Comparison of ENCODE assay signal across 21 cellular contexts in the genomic region with DNA sequence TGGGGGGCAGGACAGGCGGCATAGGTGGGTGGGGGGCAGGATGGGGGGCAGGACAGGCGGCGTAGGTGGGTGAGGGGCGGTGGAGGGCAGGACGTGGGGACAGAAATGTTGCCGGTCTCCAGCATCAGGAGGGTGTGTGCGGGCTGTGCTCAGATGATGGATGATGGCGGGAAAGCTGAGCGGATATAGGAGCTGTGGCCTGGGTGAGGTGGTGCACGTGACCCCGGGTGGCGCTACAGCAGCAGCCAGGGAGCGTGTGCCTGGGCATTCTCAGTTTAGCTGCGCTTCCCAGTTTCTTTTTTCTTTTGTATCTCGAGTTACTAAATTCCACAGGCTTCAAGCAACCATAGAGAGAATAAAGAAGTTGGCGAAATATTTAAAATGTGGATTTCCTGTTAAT. TPM values are rescaled to one million over a fixed set of nuclear protein-coding genes. Genes with fewer than 3 reads are reported as not detected.
DNase-seq lines count a peak whose midpoint lies in the region; ATAC-seq, FAIRE-seq and TF ChIP-seq lines count a peak whose summit lies in the region.
"Had no signal": no experiment of that assay in that cellular context is flagged by ENCODE, and none has a peak within 500 bp of the region (broad histone marks: within the 10 kb centered on the region; RNA-seq: fewer than 3 reads in every experiment).

No MANE protein-coding gene starts in this region.

- no peaks in the 10 kb centered on the region; the same call in 1 of the 2 replicates for H3K9me3 ChIP-seq in K562 (replicated peaks; ENCODE audit: control insufficient read depth, insufficient read depth, low read depth, low read length)
- H3K9me3 ChIP-seq in right lobe of liver: no peaks in the 10 kb centered on the region

- H3K9me3 Mint-ChIP-seq in GM23338: peaks cover 16% of the 10 kb centered on the region; the same call in 2 of the 3 replicates

- no peaks in the 10 kb centered on the region for H3K27me3 ChIP-seq in GM23338 (ENCODE audit: insufficient read depth)
- H3K27me3 ChIP-seq in K562 (ENCODE audit: control insufficient read depth in 2 of 2, insufficient read depth in 2 of 2, low read length in 2 of 2): no peaks in the 10 kb centered on the region
- no peaks in the 10 kb centered on the region for H3K27me3 ChIP-seq in right lobe of liver
- H3K27me3 ChIP-seq: SJSA1 had no signal

- peaks cover 46% of the 10 kb centered on the region for H3K36me3 Mint-ChIP-seq in GM23338 (ENCODE audit: low read depth)
- H3K36me3 Mint-ChIP-seq: CD4-positive, CD25-positive, alpha-beta regulatory T cell had no signal

- 74% methylated on average over 10 of the region's 16 CpGs for WGBS in K562 (ENCODE audit: insufficient coverage, low coverage, missing lambda C conversion rate)
- 74% methylated on average over 13 of the region's 16 CpGs for WGBS in right lobe of liver (ENCODE audit: insufficient coverage, low coverage, low lambda C conversion rate, missing lambda C conversion rate)

- H2AFZ ChIP-seq in GM23338 (no peak overlapping the region), K562 (ENCODE audit: low read depth, low read length) (no peak overlapping the region)

- H3K4me3 ChIP-seq in GM23338: no peak overlapping the region
- H3K4me3 ChIP-seq in K562: no peak overlapping the region
- no peak overlapping the region for H3K4me3 ChIP-seq in right lobe of liver
- H3K4me3 ChIP-seq: SJSA1 had no signal

- FAIRE-seq in K562 (lab: Jason Lieb, UNC): no peak
- FAIRE-seq: G401.6, GM12892 had no signal

- H3K27me3 Mint-ChIP-seq in GM23338 (ENCODE audit: insufficient read depth, low read depth, poor library complexity): peaks cover 14% of the 10 kb centered on the region
- H3K27me3 Mint-ChIP-seq: CD4-positive, CD25-positive, alpha-beta regulatory T cell had no signal

- peak; percentile 47 for ATAC-seq in GM23338
- no peak for ATAC-seq in K562
- ATAC-seq in right lobe of liver: peak in 3 of 4 donors; percentile 32 to 54 (median 50)
- no peak for ATAC-seq in GM19035 (IDR thresholded peaks at IDR 0.05; ENCODE audit: unreplicated experiment)

- H3K9ac ChIP-seq in K562 (ENCODE audit: insufficient read depth in 1 of 2, low read depth in 2 of 2, low read length in 2 of 2): no peak overlapping the region

- no peaks in the 10 kb centered on the region for H3K9me1 ChIP-seq in K562 (ENCODE audit: control insufficient read depth, insufficient read depth, low read length)

- intact Hi-C loops in K562 (cut with micrococcal nuclease) (no loop called here), right lobe of liver (cut with DNase I) (no loop called here)

- no peaks in the 10 kb centered on the region for H3K79me2 ChIP-seq in GM23338 (replicated peaks; ENCODE audit: insufficient read depth)
- no peaks in the 10 kb centered on the region for H3K79me2 ChIP-seq in K562 (ENCODE audit: control insufficient read depth, insufficient read depth, low read length)

- no peak overlapping the region for H3K4me2 ChIP-seq in GM23338
- H3K4me2 ChIP-seq in K562 (ENCODE audit: insufficient read depth, low read length): no peak overlapping the region

- peak; percentile 51 for DNase-seq in GM23338 (ENCODE audit: low spot score)
- peak; percentile 12 for DNase-seq in KBM-7
- no peak for DNase-seq in K562 (ENCODE audit: extremely low read depth in 1 of 4, low spot score in 3 of 4)
- DNase-seq in right lobe of liver: no peak
- no peak for DNase-seq in NCI-H2227 (lab: John Stamatoyannopoulos, UW; ENCODE audit: unreplicated experiment)
- DNase-seq in NOMO-1 treated with dmso at 0.1 percent for 144 hours (lab: John Stamatoyannopoulos, UW; ENCODE audit: unreplicated experiment): no peak
- DNase-seq: AML-193; Calu3; CD4-positive, CD25-positive, alpha-beta regulatory T cell; DMS79 treated with DMSO at 0.1 percent for 48 hours; GOT3; Kasumi-1; NCI-H187 treated with DMSO at 0.1 percent for 48 hours; NCI-H510A treated with DMSO at 0.1 percent for 48 hours; OCI-M1; RPMI8226; SW 1271 had no signal

- H3K36me3 ChIP-seq in GM23338 (ENCODE audit: insufficient read depth) (no peaks in the 10 kb centered on the region), K562 (ENCODE audit: control insufficient read depth, insufficient read depth, low read length) (peaks cover 28% of the 10 kb centered on the region; the same call in 1 of the 3 replicates), right lobe of liver (no peaks in the 10 kb centered on the region)

- in situ Hi-C loops in KBM-7 (cut with MboI; ENCODE audit: low pct_unique_long_range_greater_than_20kb, low sequenced_read_pairs): no loop called here
- in situ Hi-C loops in K562 (cut with MboI): no loop called here

- no peaks in the 10 kb centered on the region for H3F3A ChIP-seq in GM23338 (replicated peaks; ENCODE audit: low read depth)

- TF ChIP-seq EP300 in K562 (IDR thresholded peaks at IDR 0.05; ENCODE audit: low read length): no peak

- H3K4me1 ChIP-seq in GM23338 (ENCODE audit: insufficient read depth): no peaks in the 10 kb centered on the region
- H3K4me1 ChIP-seq in K562 (replicated peaks in 1 of 2; ENCODE audit: control insufficient read depth in 2 of 2, insufficient read depth in 2 of 2, low read length in 2 of 2): peaks cover 0 to 29% of the 10 kb centered on the region in 2 experiments; a peak in 2 of 5 replicates
- no peaks in the 10 kb centered on the region for H3K4me1 ChIP-seq in right lobe of liver
- H3K4me1 ChIP-seq: SJSA1 had no signal

- no peak overlapping the region for H3K27ac Mint-ChIP-seq in GM23338
- H3K27ac Mint-ChIP-seq: CD4-positive, CD25-positive, alpha-beta regulatory T cell had no signal

- no peak for TF ChIP-seq RAD21 in K562 (CRISPR knock-in tag; conservative IDR thresholded peaks at IDR 0.05 in 1 of 2, IDR thresholded peaks at IDR 0.05 in 1 of 2)

- H4K20me1 ChIP-seq in GM23338 (replicated peaks; ENCODE audit: insufficient read depth) (no peaks in the 10 kb centered on the region; the same call in 1 of the 2 replicates), K562 (replicated peaks; ENCODE audit: control insufficient read depth, insufficient read depth, low read length) (no peaks in the 10 kb centered on the region)

- TF ChIP-seq POLR2A in K562 (conservative IDR thresholded peaks at IDR 0.05) (no peak), right lobe of liver (IDR thresholded peaks at IDR 0.05) (no peak)

- BruUV-seq in K562 (replicated peaks; lab: Mats Ljungman, UMichigan): no TSS peak

- H3K9me2 ChIP-seq in GM23338 (ENCODE audit: insufficient read depth): no peaks in the 10 kb centered on the region

- H3K27ac ChIP-seq in GM23338 (ENCODE audit: low read depth): no peak overlapping the region
- H3K27ac ChIP-seq in K562 (ENCODE audit: extremely low read depth, low read depth, low read length): no peak overlapping the region
- peak overlapping the region in 2 of 3 donors; percentile 24 to 51 for H3K27ac ChIP-seq in right lobe of liver
- H3K27ac ChIP-seq: SJSA1 had no signal

- no peak overlapping the region for H3K4me3 Mint-ChIP-seq in GM23338
- H3K4me3 Mint-ChIP-seq: CD4-positive, CD25-positive, alpha-beta regulatory T cell had no signal

- TF ChIP-seq CTCF in GM23338 (conservative IDR thresholded peaks at IDR 0.05; ENCODE audit: low read depth in 2 of 2) (no peak; a peak in 1 of 4 replicates), K562 (IDR thresholded peaks at IDR 0.05 in 2 of 3, conservative IDR thresholded peaks at IDR 0.05 in 1 of 3; ENCODE audit: insufficient read depth in 2 of 3, low read depth in 1 of 3, low read length in 3 of 3) (no peak), right lobe of liver (IDR thresholded peaks at IDR 0.05) (no peak)

- CTCF ChIA-PET in K562 (lab: Yijun Ruan, JAX; ENCODE audit: low intra/inter-chr PET ratio): no interaction called here

- POLR2A ChIA-PET in K562 (lab: Yijun Ruan, JAX): interaction anchor here (0.6 to 1.3 kb wide), 4 partner anchors 9 to 36 kb away, joined by 3 to 5 read pairs (median 4); no protein-coding TSS in a partner anchor

- H3K4me1 Mint-ChIP-seq in GM23338: no peaks in the 10 kb centered on the region
- H3K4me1 Mint-ChIP-seq: CD4-positive, CD25-positive, alpha-beta regulatory T cell had no signal

RNA-seq across cellular contexts. Expression of a gene that starts 19.0 kb away (rescaled TPM):
- 71.7 and 76.0 TPM in 2 replicates for total RNA-seq in GM23338 (2014; rRNA removed; shearing (Covaris generic))
- 45.4 and 49.8 TPM in 2 replicates for polyA plus RNA-seq in GM23338 (2016; fragmentation: Nextera tagmentation; extraction: Ambion mirVana)
- 105 and 266 TPM in 2 replicates for total RNA-seq in K562 (2011; cell fraction: chromatin; rRNA removed; ENCODE audit: low replicate concordance)
- total RNA-seq in K562 (2011; cell fraction: nucleolus; rRNA removed): 180 and 212 TPM in 2 replicates
- total RNA-seq in K562 (2011; cell fraction: nucleoplasm; rRNA removed): 109 and 112 TPM in 2 replicates
- 35.1 and 47.4 TPM in 2 replicates for total RNA-seq in K562 (2014; rRNA removed)
- 1.7 and 3.0 TPM in 2 replicates for total RNA-seq in K562 (2014; rRNA removed; fragmentation: Illumina TruSeq; extraction: Trizol)
- total RNA-seq in K562 (2015; rRNA removed; fragmentation: Illumina TruSeq; extraction: Trizol): 21.2 and 21.9 TPM in 2 replicates
- 77.4 and 91.8 TPM in 2 replicates for total RNA-seq in K562 (2021)
- polyA plus RNA-seq in K562 (2011; rRNA removed): 14.5 and 24.6 TPM in 2 replicates
- 19.9 and 53.3 TPM in 2 replicates for polyA plus RNA-seq in K562 (2011; cell fraction: cytosol; rRNA removed)
- 229 and 359 TPM in 2 replicates for polyA plus RNA-seq in K562 (2011; cell fraction: nucleus; rRNA removed)
- 48.2 and 53.0 TPM in 2 replicates for polyA plus RNA-seq in K562 (2012)
- 8.2 and 29.3 TPM in 2 replicates for polyA plus RNA-seq in K562 (2014; fragmentation: Illumina TruSeq; extraction: Trizol)
- polyA plus RNA-seq in K562 (2014; fragmentation: Nextera tagmentation; extraction: Ambion mirVana): 1 to 10 TPM in 1 of 2 experiments, under 1 TPM in 1; 0.51 to 1.4 TPM
- polyA plus RNA-seq in K562 (2014; rRNA removed): 60.2 and 63.2 TPM in 2 replicates
- 5.7 and 6.3 TPM in 2 replicates for polyA minus RNA-seq in K562 (2011; rRNA and poly(A)+ RNA removed)
- 24.3 and 30.0 TPM in 2 replicates for polyA minus RNA-seq in K562 (2011; cell fraction: cytosol; rRNA and poly(A)+ RNA removed)
- 48.3 and 54.8 TPM in 2 replicates for polyA minus RNA-seq in K562 (2011; cell fraction: nucleus; rRNA and poly(A)+ RNA removed)
- 10 to 100 TPM in 5 of 6 experiments, 1 to 10 TPM in 1; 9.5 to 31.0 (median 20.8) TPM for total RNA-seq in right lobe of liver

RNA-seq across cellular contexts. Expression of a gene that starts 21.3 kb away (rescaled TPM):
- 0.14 TPM in 1 of 2 replicates, not detected in the other for total RNA-seq in GM23338 (2014; rRNA removed; shearing (Covaris generic))
- polyA plus RNA-seq in GM23338 (2016; fragmentation: Nextera tagmentation; extraction: Ambion mirVana) (0.21 and 0.23 TPM in 2 replicates), K562 (2011; rRNA removed) (not detected in 2 replicates), K562 (2014; fragmentation: Illumina TruSeq; extraction: Trizol) (not detected in 2 replicates), K562 (2014; fragmentation: Nextera tagmentation; extraction: Ambion mirVana) (under 1 TPM in 1 of 2 experiments, not detected in 1; 0.04 TPM), K562 (2014; rRNA removed) (not detected in 2 replicates)
- total RNA-seq in K562 (2011; cell fraction: chromatin; rRNA removed; ENCODE audit: low replicate concordance): not detected in 2 replicates
- not detected in 2 replicates for total RNA-seq in K562 (2011; cell fraction: nucleolus; rRNA removed)
- total RNA-seq in K562 (2011; cell fraction: nucleoplasm; rRNA removed): not detected in 2 replicates
- total RNA-seq in K562 (2014; rRNA removed) (not detected in 2 replicates), K562 (2014; rRNA removed; fragmentation: Illumina TruSeq; extraction: Trizol) (not detected in 2 replicates), K562 (2015; rRNA removed; fragmentation: Illumina TruSeq; extraction: Trizol) (not detected in 2 replicates), K562 (2021) (0.18 TPM in 1 of 2 replicates, not detected in the other), right lobe of liver (10 to 100 TPM in 2 of 6 experiments, 1 to 10 TPM in 4; 4.7 to 18.7 (median 8.9) TPM)
- not detected in 2 replicates for polyA plus RNA-seq in K562 (2011; cell fraction: cytosol; rRNA removed)
- not detected in 2 replicates for polyA plus RNA-seq in K562 (2011; cell fraction: nucleus; rRNA removed)
- polyA plus RNA-seq in K562 (2012): 0.09 and 0.29 TPM in 2 replicates
- polyA minus RNA-seq in K562 (2011; rRNA and poly(A)+ RNA removed): not detected in 2 replicates
- not detected in 2 replicates for polyA minus RNA-seq in K562 (2011; cell fraction: cytosol; rRNA and poly(A)+ RNA removed)
- polyA minus RNA-seq in K562 (2011; cell fraction: nucleus; rRNA and poly(A)+ RNA removed): not detected in 2 replicates
- total RNA-seq: Calu3 had no signal

RNA-seq across cellular contexts. Expression of a gene that starts 23.4 kb away (rescaled TPM):
- total RNA-seq in GM23338 (2014; rRNA removed; shearing (Covaris generic)): not detected in 2 replicates
- polyA plus RNA-seq in GM23338 (2016; fragmentation: Nextera tagmentation; extraction: Ambion mirVana) (not detected in 2 replicates), K562 (2011; rRNA removed) (not detected in 2 replicates), K562 (2014; fragmentation: Illumina TruSeq; extraction: Trizol) (not detected in 2 replicates), K562 (2014; fragmentation: Nextera tagmentation; extraction: Ambion mirVana) (not detected), K562 (2014; rRNA removed) (not detected in 2 replicates)
- total RNA-seq in K562 (2011; cell fraction: chromatin; rRNA removed; ENCODE audit: low replicate concordance): not detected in 2 replicates
- total RNA-seq in K562 (2011; cell fraction: nucleolus; rRNA removed): not detected in 2 replicates
- not detected in 2 replicates for total RNA-seq in K562 (2011; cell fraction: nucleoplasm; rRNA removed)
- total RNA-seq in K562 (2014; rRNA removed) (not detected in 2 replicates), K562 (2014; rRNA removed; fragmentation: Illumina TruSeq; extraction: Trizol) (not detected in 2 replicates), K562 (2015; rRNA removed; fragmentation: Illumina TruSeq; extraction: Trizol) (not detected in 2 replicates), K562 (2021) (0.11 and 0.38 TPM in 2 replicates), right lobe of liver (not detected)
- polyA plus RNA-seq in K562 (2011; cell fraction: cytosol; rRNA removed): 0.07 TPM in 1 of 2 replicates, not detected in the other
- polyA plus RNA-seq in K562 (2011; cell fraction: nucleus; rRNA removed): 0.09 TPM in 1 of 2 replicates, not detected in the other
- polyA plus RNA-seq in K562 (2012): not detected in 2 replicates
- not detected in 2 replicates for polyA minus RNA-seq in K562 (2011; rRNA and poly(A)+ RNA removed)
- not detected in 2 replicates for polyA minus RNA-seq in K562 (2011; cell fraction: cytosol; rRNA and poly(A)+ RNA removed)
- not detected in 2 replicates for polyA minus RNA-seq in K562 (2011; cell fraction: nucleus; rRNA and poly(A)+ RNA removed)
- total RNA-seq: Calu3; CD4-positive, CD25-positive, alpha-beta regulatory T cell; SJSA1 had no signal
- polyA plus RNA-seq: CD4-positive, CD25-positive, alpha-beta regulatory T cell had no signal

RNA-seq across cellular contexts. Expression of a gene that starts 37.3 kb away (rescaled TPM):
- 35.9 and 53.8 TPM in 2 replicates for total RNA-seq in GM23338 (2014; rRNA removed; shearing (Covaris generic))
- polyA plus RNA-seq in GM23338 (2016; fragmentation: Nextera tagmentation; extraction: Ambion mirVana) (13.8 and 17.4 TPM in 2 replicates), K562 (2011; rRNA removed) (18.2 and 29.5 TPM in 2 replicates), K562 (2014; fragmentation: Illumina TruSeq; extraction: Trizol) (18.7 and 39.3 TPM in 2 replicates), K562 (2014; fragmentation: Nextera tagmentation; extraction: Ambion mirVana) (under 1 TPM; 0.06 TPM), K562 (2014; rRNA removed) (81.5 and 126 TPM in 2 replicates)
- 211 and 640 TPM in 2 replicates for total RNA-seq in K562 (2011; cell fraction: chromatin; rRNA removed; ENCODE audit: low replicate concordance)
- 395 and 397 TPM in 2 replicates for total RNA-seq in K562 (2011; cell fraction: nucleolus; rRNA removed)
- total RNA-seq in K562 (2011; cell fraction: nucleoplasm; rRNA removed): 230 and 249 TPM in 2 replicates
- total RNA-seq in K562 (2014; rRNA removed) (56.3 and 60.8 TPM in 2 replicates), K562 (2014; rRNA removed; fragmentation: Illumina TruSeq; extraction: Trizol) (8.4 and 10.7 TPM in 2 replicates), K562 (2015; rRNA removed; fragmentation: Illumina TruSeq; extraction: Trizol) (19.6 and 22.4 TPM in 2 replicates), K562 (2021) (85.3 and 97.0 TPM in 2 replicates), right lobe of liver (10 to 100 TPM; 36.0 to 50.8 (median 40.8) TPM)
- 15.2 and 41.1 TPM in 2 replicates for polyA plus RNA-seq in K562 (2011; cell fraction: cytosol; rRNA removed)
- polyA plus RNA-seq in K562 (2011; cell fraction: nucleus; rRNA removed): 239 and 402 TPM in 2 replicates
- polyA plus RNA-seq in K562 (2012): 92.4 and 190 TPM in 2 replicates
- polyA minus RNA-seq in K562 (2011; rRNA and poly(A)+ RNA removed): 9.3 and 23.0 TPM in 2 replicates
- polyA minus RNA-seq in K562 (2011; cell fraction: cytosol; rRNA and poly(A)+ RNA removed): 19.6 and 27.9 TPM in 2 replicates
- 70.2 and 71.9 TPM in 2 replicates for polyA minus RNA-seq in K562 (2011; cell fraction: nucleus; rRNA and poly(A)+ RNA removed)

Comparison
In these comparisons a context has a peak if more than half of its experiments do, and no peak if none do; other contexts are left out.
1. ATAC-seq: peak in GM23338 (single experiment) and right lobe of liver (3 of 4); none in K562 (single experiment) and GM19035 (single experiment).
2. DNase-seq: peak in GM23338 (single experiment) and KBM-7 (single experiment); none in K562 (0 of 4), right lobe of liver (0 of 3), NCI-H2227 (single experiment) and NOMO-1 treated with dmso at 0.1 percent for 144 hours (single experiment).
3. H3K27ac ChIP-seq: peak in right lobe of liver (2 of 3); none in GM23338 (single experiment) and K562 (single experiment).